In genomic region chr17:60036796-60037677, GRCh38 we compare ENCODE assay signal across 1 cellular context.
TF ChIP-seq lines count a peak whose summit lies in the region.

No MANE protein-coding gene starts in this region.

TF ChIP-seq in HepG2, 621 proteins besides CTCF, POLR2A, EP300 and RAD21 (continued from another document and continues in another):
- TF ChIP-seq HINFP (CRISPR knock-in tag; IDR thresholded peaks at IDR 0.05; ENCODE audit: low read depth), result no peak; the same call in 1 of the 2 replicates
- TF ChIP-seq SATB2 (CRISPR knock-in tag; IDR thresholded peaks at IDR 0.05), result no peak
- TF ChIP-seq ZSCAN22 (CRISPR knock-in tag; IDR thresholded peaks at IDR 0.05), result no peak
- TF ChIP-seq U2AF2 (IDR thresholded peaks at IDR 0.05; ENCODE audit: low read depth, low read length), result no peak
- TF ChIP-seq, protein P1, sequence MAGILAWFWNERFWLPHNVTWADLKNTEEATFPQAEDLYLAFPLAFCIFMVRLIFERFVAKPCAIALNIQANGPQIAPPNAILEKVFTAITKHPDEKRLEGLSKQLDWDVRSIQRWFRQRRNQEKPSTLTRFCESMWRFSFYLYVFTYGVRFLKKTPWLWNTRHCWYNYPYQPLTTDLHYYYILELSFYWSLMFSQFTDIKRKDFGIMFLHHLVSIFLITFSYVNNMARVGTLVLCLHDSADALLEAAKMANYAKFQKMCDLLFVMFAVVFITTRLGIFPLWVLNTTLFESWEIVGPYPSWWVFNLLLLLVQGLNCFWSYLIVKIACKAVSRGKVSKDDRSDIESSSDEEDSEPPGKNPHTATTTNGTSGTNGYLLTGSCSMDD (CRISPR knock-in tag; IDR thresholded peaks at IDR 0.05), result no peak
- TF ChIP-seq CCDC6 (CRISPR knock-in tag; IDR thresholded peaks at IDR 0.05), result no peak
- TF ChIP-seq NR0B2 (CRISPR knock-in tag; IDR thresholded peaks at IDR 0.05), result no peak
- no peak for TF ChIP-seq NAIF1 (CRISPR knock-in tag; IDR thresholded peaks at IDR 0.05; ENCODE audit: borderline replicate concordance)
- TF ChIP-seq ZNF317 (CRISPR knock-in tag; IDR thresholded peaks at IDR 0.05), result no peak
- TF ChIP-seq KLF12 (CRISPR knock-in tag; IDR thresholded peaks at IDR 0.05; ENCODE audit: borderline replicate concordance), result no peak
- TF ChIP-seq ZNF850 (CRISPR knock-in tag; conservative IDR thresholded peaks at IDR 0.05), result no peak
- peak; percentile 63 for TF ChIP-seq POLR2AphosphoS5 (IDR thresholded peaks at IDR 0.05; ENCODE audit: low read depth, low read length)
- peak; percentile 36; the same call in 1 of the 2 replicates for TF ChIP-seq THAP9 (CRISPR knock-in tag; IDR thresholded peaks at IDR 0.05; ENCODE audit: borderline replicate concordance)
- no peak for TF ChIP-seq CENPT (CRISPR knock-in tag; IDR thresholded peaks at IDR 0.05; ENCODE audit: low read depth)
- no peak for TF ChIP-seq TSC22D2 (CRISPR knock-in tag; IDR thresholded peaks at IDR 0.05; ENCODE audit: borderline replicate concordance)
- peak; percentile 98 for TF ChIP-seq KDM2A (CRISPR knock-in tag; IDR thresholded peaks at IDR 0.05; ENCODE audit: borderline replicate concordance, low read depth)
- 0 out of 4 replicates have a peak, but pooled peaks of 1 of the 2 experiments have one; percentile 26 for TF ChIP-seq REST (IDR thresholded peaks at IDR 0.05; ENCODE audit: borderline replicate concordance in 1 of 2, low read depth in 1 of 2, low read length in 2 of 2)
- peak; percentile 65; the same call in 1 of the 2 replicates for TF ChIP-seq HOMEZ (CRISPR knock-in tag; IDR thresholded peaks at IDR 0.05; ENCODE audit: low read depth)
- peak; percentile 83; the same call in 1 of the 2 replicates for TF ChIP-seq ZNF768 (CRISPR knock-in tag; IDR thresholded peaks at IDR 0.05)
- TF ChIP-seq ZNF451 (CRISPR knock-in tag; IDR thresholded peaks at IDR 0.05), result no peak
- 0 out of 2 replicates have a peak, but pooled peaks have one; percentile 24 for TF ChIP-seq PAX8 (CRISPR knock-in tag; IDR thresholded peaks at IDR 0.05; ENCODE audit: borderline replicate concordance)
- TF ChIP-seq, protein P2, sequence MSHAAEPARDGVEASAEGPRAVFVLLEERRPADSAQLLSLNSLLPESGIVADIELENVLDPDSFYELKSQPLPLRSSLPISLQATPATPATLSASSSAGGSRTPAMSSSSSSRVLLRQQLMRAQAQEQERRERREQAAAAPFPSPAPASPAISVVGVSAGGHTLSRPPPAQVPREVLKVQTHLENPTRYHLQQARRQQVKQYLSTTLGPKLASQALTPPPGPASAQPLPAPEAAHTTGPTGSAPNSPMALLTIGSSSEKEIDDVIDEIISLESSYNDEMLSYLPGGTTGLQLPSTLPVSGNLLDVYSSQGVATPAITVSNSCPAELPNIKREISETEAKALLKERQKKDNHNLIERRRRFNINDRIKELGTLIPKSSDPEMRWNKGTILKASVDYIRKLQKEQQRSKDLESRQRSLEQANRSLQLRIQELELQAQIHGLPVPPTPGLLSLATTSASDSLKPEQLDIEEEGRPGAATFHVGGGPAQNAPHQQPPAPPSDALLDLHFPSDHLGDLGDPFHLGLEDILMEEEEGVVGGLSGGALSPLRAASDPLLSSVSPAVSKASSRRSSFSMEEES (CRISPR knock-in tag; IDR thresholded peaks at IDR 0.05), result peak; percentile 46; the same call in 1 of the 2 replicates
- TF ChIP-seq ZNF772 (CRISPR knock-in tag; IDR thresholded peaks at IDR 0.05), result peak; percentile 68
- TF ChIP-seq RBAK (CRISPR knock-in tag; IDR thresholded peaks at IDR 0.05), result peak; percentile 78; the same call in 1 of the 2 replicates
- TF ChIP-seq, protein P3, sequence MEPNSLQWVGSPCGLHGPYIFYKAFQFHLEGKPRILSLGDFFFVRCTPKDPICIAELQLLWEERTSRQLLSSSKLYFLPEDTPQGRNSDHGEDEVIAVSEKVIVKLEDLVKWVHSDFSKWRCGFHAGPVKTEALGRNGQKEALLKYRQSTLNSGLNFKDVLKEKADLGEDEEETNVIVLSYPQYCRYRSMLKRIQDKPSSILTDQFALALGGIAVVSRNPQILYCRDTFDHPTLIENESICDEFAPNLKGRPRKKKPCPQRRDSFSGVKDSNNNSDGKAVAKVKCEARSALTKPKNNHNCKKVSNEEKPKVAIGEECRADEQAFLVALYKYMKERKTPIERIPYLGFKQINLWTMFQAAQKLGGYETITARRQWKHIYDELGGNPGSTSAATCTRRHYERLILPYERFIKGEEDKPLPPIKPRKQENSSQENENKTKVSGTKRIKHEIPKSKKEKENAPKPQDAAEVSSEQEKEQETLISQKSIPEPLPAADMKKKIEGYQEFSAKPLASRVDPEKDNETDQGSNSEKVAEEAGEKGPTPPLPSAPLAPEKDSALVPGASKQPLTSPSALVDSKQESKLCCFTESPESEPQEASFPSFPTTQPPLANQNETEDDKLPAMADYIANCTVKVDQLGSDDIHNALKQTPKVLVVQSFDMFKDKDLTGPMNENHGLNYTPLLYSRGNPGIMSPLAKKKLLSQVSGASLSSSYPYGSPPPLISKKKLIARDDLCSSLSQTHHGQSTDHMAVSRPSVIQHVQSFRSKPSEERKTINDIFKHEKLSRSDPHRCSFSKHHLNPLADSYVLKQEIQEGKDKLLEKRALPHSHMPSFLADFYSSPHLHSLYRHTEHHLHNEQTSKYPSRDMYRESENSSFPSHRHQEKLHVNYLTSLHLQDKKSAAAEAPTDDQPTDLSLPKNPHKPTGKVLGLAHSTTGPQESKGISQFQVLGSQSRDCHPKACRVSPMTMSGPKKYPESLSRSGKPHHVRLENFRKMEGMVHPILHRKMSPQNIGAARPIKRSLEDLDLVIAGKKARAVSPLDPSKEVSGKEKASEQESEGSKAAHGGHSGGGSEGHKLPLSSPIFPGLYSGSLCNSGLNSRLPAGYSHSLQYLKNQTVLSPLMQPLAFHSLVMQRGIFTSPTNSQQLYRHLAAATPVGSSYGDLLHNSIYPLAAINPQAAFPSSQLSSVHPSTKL (CRISPR knock-in tag; IDR thresholded peaks at IDR 0.05), result peak; percentile 69
- TF ChIP-seq, protein P4, sequence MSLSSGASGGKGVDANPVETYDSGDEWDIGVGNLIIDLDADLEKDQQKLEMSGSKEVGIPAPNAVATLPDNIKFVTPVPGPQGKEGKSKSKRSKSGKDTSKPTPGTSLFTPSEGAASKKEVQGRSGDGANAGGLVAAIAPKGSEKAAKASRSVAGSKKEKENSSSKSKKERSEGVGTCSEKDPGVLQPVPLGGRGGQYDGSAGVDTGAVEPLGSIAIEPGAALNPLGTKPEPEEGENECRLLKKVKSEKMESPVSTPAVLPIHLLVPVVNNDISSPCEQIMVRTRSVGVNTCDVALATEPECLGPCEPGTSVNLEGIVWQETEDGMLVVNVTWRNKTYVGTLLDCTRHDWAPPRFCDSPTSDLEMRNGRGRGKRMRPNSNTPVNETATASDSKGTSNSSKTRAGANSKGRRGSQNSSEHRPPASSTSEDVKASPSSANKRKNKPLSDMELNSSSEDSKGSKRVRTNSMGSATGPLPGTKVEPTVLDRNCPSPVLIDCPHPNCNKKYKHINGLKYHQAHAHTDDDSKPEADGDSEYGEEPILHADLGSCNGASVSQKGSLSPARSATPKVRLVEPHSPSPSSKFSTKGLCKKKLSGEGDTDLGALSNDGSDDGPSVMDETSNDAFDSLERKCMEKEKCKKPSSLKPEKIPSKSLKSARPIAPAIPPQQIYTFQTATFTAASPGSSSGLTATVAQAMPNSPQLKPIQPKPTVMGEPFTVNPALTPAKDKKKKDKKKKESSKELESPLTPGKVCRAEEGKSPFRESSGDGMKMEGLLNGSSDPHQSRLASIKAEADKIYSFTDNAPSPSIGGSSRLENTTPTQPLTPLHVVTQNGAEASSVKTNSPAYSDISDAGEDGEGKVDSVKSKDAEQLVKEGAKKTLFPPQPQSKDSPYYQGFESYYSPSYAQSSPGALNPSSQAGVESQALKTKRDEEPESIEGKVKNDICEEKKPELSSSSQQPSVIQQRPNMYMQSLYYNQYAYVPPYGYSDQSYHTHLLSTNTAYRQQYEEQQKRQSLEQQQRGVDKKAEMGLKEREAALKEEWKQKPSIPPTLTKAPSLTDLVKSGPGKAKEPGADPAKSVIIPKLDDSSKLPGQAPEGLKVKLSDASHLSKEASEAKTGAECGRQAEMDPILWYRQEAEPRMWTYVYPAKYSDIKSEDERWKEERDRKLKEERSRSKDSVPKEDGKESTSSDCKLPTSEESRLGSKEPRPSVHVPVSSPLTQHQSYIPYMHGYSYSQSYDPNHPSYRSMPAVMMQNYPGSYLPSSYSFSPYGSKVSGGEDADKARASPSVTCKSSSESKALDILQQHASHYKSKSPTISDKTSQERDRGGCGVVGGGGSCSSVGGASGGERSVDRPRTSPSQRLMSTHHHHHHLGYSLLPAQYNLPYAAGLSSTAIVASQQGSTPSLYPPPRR (CRISPR knock-in tag; IDR thresholded peaks at IDR 0.05; ENCODE audit: borderline replicate concordance), result no peak
- 0 out of 2 replicates have a peak, but pooled peaks have one; percentile 3 for TF ChIP-seq ZBTB44 (CRISPR knock-in tag; IDR thresholded peaks at IDR 0.05)
- TF ChIP-seq ZNF570 (CRISPR knock-in tag; IDR thresholded peaks at IDR 0.05; ENCODE audit: borderline replicate concordance), result no peak
- TF ChIP-seq NFYC (CRISPR knock-in tag; IDR thresholded peaks at IDR 0.05), result no peak
- TF ChIP-seq RBFOX2 (IDR thresholded peaks at IDR 0.05; ENCODE audit: low read depth, low read length), result no peak
